Comparison of ENCODE assay signal across 23 cellular contexts in genomic region chr10:45646384-45647050, GRCh38. TPM values are rescaled to one million over a fixed set of nuclear protein-coding genes. Genes with fewer than 3 reads are reported as not detected.
DNase-seq lines count a peak whose midpoint lies in the region; ATAC-seq and TF ChIP-seq lines count a peak whose summit lies in the region.
"Had no signal": no experiment of that assay in that cellular context is flagged by ENCODE, and none has a peak within 500 bp of the region (broad histone marks: within the 10 kb centered on the region; RNA-seq: fewer than 3 reads in every experiment).

No MANE protein-coding gene starts in this region.

- intact Hi-C loops in left cardiac atrium (cut with DNase I) = loop anchor here in 1 of 2 donors (1.0 kb wide), 1 partner anchor 22 kb away; no protein-coding TSS in a partner anchor
- intact Hi-C loops in psoas muscle (cut with DNase I) = no loop called here

- peak; percentile 23 to 50 for ATAC-seq in left cardiac atrium
- ATAC-seq in psoas muscle = peak; percentile 63 to 93 (median 80)
- ATAC-seq: SK-N-SH treated with all-trans-retinoic acid at 6 μM for 48 hours had no signal

- DNase-seq in DMS 273 (lab: John Stamatoyannopoulos, UW; ENCODE audit: unreplicated experiment) (peak; percentile 2), DMS 273 treated with DMSO at 0.1 percent for 48 hours (lab: John Stamatoyannopoulos, UW) (no peak), LNCaP clone FGC (ENCODE audit: low read depth) (peak; percentile 41), left cardiac atrium (no peak), psoas muscle (no peak), suprapubic skin (ENCODE audit: low spot score in 2 of 2) (no peak), GM10266 (ENCODE audit: extremely low spot score) (no peak), NCI-H1436 (lab: John Stamatoyannopoulos, UW) (no peak)
- DNase-seq: ACHN; CD4-positive, alpha-beta T cell; KBM-7; NCI-H1092; NCI-H1436 treated with DMSO at 0.1 percent for 48 hours; NCI-H1930; NCI-H226; NCI-H510A treated with DMSO at 0.1 percent for 48 hours; NCI-H748 treated with DMSO at 0.1 percent for 48 hours; PC-9; RPMI8226; SIG-M5 had no signal

- no peaks in the 10 kb centered on the region for H3K9me3 ChIP-seq in psoas muscle
- H3K9me3 ChIP-seq in suprapubic skin = no peaks in the 10 kb centered on the region
- H3K9me3 ChIP-seq: BLaER1 had no signal

- H3K4me3 ChIP-seq in LNCaP clone FGC (ENCODE audit: low read depth, low read length) = no peak overlapping the region
- H3K4me3 ChIP-seq in psoas muscle = no peak overlapping the region
- no peak overlapping the region for H3K4me3 ChIP-seq in suprapubic skin
- H3K4me3 ChIP-seq: BLaER1, PC-9 had no signal

- peak overlapping the region; percentile 71 for H3K27ac ChIP-seq in psoas muscle
- no peak overlapping the region for H3K27ac ChIP-seq in suprapubic skin
- H3K27ac ChIP-seq: 22Rv1, BLaER1, PC-9 had no signal

- H3K27me3 ChIP-seq in psoas muscle (ENCODE audit: insufficient read depth in 3 of 3, low read length in 2 of 3) (no peaks in the 10 kb centered on the region), suprapubic skin (no peaks in the 10 kb centered on the region)
- H3K27me3 ChIP-seq: BLaER1 had no signal

- H3K4me1 ChIP-seq in psoas muscle = peaks cover 8% of the 10 kb centered on the region
- H3K4me1 ChIP-seq in suprapubic skin = no peaks in the 10 kb centered on the region
- H3K4me1 ChIP-seq: BLaER1 had no signal

- WGBS in psoas muscle, 3 donors = 30 to 49% (median 36%) methylated on average over 4 of the region's 4 CpGs
- 46% methylated on average over 4 of the region's 4 CpGs for WGBS in suprapubic skin

- TF ChIP-seq CTCF in LNCaP clone FGC (IDR thresholded peaks at IDR 0.05; ENCODE audit: control insufficient read depth, extremely low read depth, insufficient read depth) = no peak
- no peak for TF ChIP-seq CTCF in psoas muscle (IDR thresholded peaks at IDR 0.05)
- no peak for TF ChIP-seq CTCF in suprapubic skin (IDR thresholded peaks at IDR 0.05)
- TF ChIP-seq CTCF in GM10266 (IDR thresholded peaks at IDR 0.05; ENCODE audit: control insufficient read depth, insufficient read depth, low read depth, missing control alignments) = no peak

- no peak for TF ChIP-seq POLR2A in suprapubic skin (IDR thresholded peaks at IDR 0.05)

- no peak for TF ChIP-seq EP300 in suprapubic skin (IDR thresholded peaks at IDR 0.05)

- H3K36me3 ChIP-seq in psoas muscle (ENCODE audit: insufficient read depth in 1 of 2, low read depth in 1 of 2) = peaks cover 0 to 20% of the 10 kb centered on the region in 2 donors
- H3K36me3 ChIP-seq in suprapubic skin = peaks cover 17% of the 10 kb centered on the region

RNA-seq across cellular contexts. Expression of gene ZFAND4, which starts 26.1 kb away (rescaled TPM):
- 10 to 100 TPM; 14.0 to 15.0 TPM for total RNA-seq in left cardiac atrium
- 1 to 10 TPM; 4.2 to 7.2 (median 6.5) TPM for total RNA-seq in psoas muscle
- polyA plus RNA-seq in psoas muscle = 1 to 10 TPM; 2.4 to 6.5 (median 3.6) TPM
- 10 to 100 TPM; 15.3 to 26.6 (median 17.7) TPM for total RNA-seq in suprapubic skin

Comparison
In these comparisons a context has a peak if more than half of its experiments do, and no peak if none do; other contexts are left out.
1. DNase-seq: peak in DMS 273 (single experiment) and LNCaP clone FGC (single experiment); none in DMS 273 treated with DMSO at 0.1 percent for 48 hours (single experiment), left cardiac atrium (single experiment), psoas muscle (0 of 2), suprapubic skin (0 of 2), GM10266 (single experiment) and NCI-H1436 (single experiment).